15 cellular contexts compared by ENCODE assay signal in genomic region chr1:183697814-183698590, GRCh38. TPM values are rescaled to one million over a fixed set of nuclear protein-coding genes. Genes with fewer than 3 reads are reported as not detected.
"Had no signal": no experiment of that assay in that cellular context is flagged by ENCODE, and none has a peak within 500 bp of the region (broad histone marks: within the 10 kb centered on the region; RNA-seq: fewer than 3 reads in every experiment).

No MANE protein-coding gene starts in this region.

- H3K9me3 ChIP-seq: left ventricle myocardium inferior, right atrium auricular region, thyroid gland, vagina had no signal

- DNase-seq: activated T-cell treated with anti-CD3 and anti-CD28 coated beads for 4 hours, foreskin melanocyte, head of caudate nucleus, islet precursor cell, left ventricle myocardium inferior, small intestine, SW 1271, T-helper 9 cell, thyroid gland had no signal

- H3K27ac ChIP-seq: left ventricle myocardium inferior, parathyroid adenoma, thyroid gland, vagina, VCaP had no signal

- H3K4me3 ChIP-seq: left ventricle myocardium inferior, right atrium auricular region, thyroid gland, vagina had no signal

- H3K27me3 ChIP-seq: right atrium auricular region, thyroid gland, vagina had no signal

- H3K36me3 Mint-ChIP-seq: mesothelial cell of epicardium had no signal

- H3K9me3 Mint-ChIP-seq: mesothelial cell of epicardium had no signal

- H3K4me1 ChIP-seq: parathyroid adenoma, vagina had no signal

- H3K79me2 ChIP-seq: parathyroid adenoma had no signal

- H2AFZ ChIP-seq: parathyroid adenoma had no signal

- H3K36me3 ChIP-seq: left ventricle myocardium inferior, right atrium auricular region, thyroid gland, vagina had no signal

- H3K4me3 Mint-ChIP-seq: mesothelial cell of epicardium had no signal

RNA-seq across cellular contexts. Expression of gene APOBEC4, which starts 44.9 kb away (rescaled TPM):
- total RNA-seq: activated naive CD4-positive, alpha-beta T cell treated with anti-CD3 and anti-CD28 coated beads, Interleukin-2, amount 50 U/mL, for 72 hours; mesothelial cell of epicardium; right atrium auricular region; thyroid gland; vagina had no signal
